20 cellular contexts compared by ENCODE assay signal in the genomic region with DNA sequence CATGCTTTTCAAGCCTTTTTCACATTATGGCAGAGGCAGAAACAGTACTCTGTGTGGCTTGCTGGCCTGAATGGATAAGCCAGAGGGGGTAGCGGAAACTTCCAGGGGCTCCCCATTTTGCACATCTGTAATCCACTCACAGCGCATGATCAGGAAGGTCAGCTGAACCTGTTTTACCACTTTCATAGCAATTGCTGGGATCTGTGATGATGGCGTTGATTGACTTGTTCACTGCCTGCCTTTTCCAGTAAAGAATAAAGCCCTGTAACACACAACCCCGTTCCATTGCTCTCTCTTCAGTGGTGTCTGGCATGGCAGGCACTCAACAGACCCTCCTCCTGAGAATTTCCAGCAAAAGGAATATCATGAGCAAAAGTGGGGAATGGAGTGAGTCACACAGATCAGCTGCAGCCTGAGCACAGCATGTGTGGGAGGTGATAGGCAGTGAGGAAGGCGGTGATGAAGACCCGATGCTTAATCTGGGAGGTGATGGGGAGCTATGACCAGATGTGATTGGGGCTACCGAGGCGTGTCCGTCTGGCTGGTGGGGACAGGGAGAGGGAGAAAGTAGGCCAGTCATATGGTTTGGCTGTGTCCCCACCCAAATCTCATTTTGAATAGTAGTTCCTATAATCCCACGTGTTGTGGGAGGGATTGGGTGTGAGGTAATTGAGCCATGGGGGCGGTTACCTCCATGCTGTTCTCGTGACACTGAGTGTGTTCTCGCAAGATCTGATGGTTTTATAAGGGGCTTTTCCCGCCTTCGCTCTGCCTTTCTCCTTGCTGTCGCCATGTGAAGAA. TPM values are rescaled to one million over a fixed set of nuclear protein-coding genes. Genes with fewer than 3 reads are reported as not detected.
DNase-seq lines count a peak whose midpoint lies in the region; ATAC-seq and TF ChIP-seq lines count a peak whose summit lies in the region.
"Had no signal": no experiment of that assay in that cellular context is flagged by ENCODE, and none has a peak within 500 bp of the region (broad histone marks: within the 10 kb centered on the region; RNA-seq: fewer than 3 reads in every experiment).

No MANE protein-coding gene starts in this region.

- no peaks in the 10 kb centered on the region for H3K27me3 Mint-ChIP-seq in osteocyte (ENCODE audit: unreplicated experiment)
- H3K27me3 Mint-ChIP-seq: activated naive CD8-positive, alpha-beta T cell had no signal

- H3K27me3 ChIP-seq in OCI-LY3 (ENCODE audit: low read depth, low read length), result peaks cover 16% of the 10 kb centered on the region
- H3K27me3 ChIP-seq: BLaER1 had no signal

- H3K4me3 ChIP-seq in OCI-LY3 (ENCODE audit: low read length) (peak overlapping the region; percentile 32; the same call in 1 of the 2 replicates), fibroblast of pulmonary artery (replicated peaks; ENCODE audit: low read depth, low read length) (no peak overlapping the region)
- H3K4me3 ChIP-seq: BLaER1, lung, thoracic aorta had no signal

- DNase-seq in GM20000 (ENCODE audit: low spot score) (peak; percentile 17), fibroblast of pulmonary artery (ENCODE audit: low read depth) (peak; percentile 39), osteocyte (ENCODE audit: extremely low spot score, unreplicated experiment) (peak; percentile 54), DMS79 (lab: John Stamatoyannopoulos, UW) (no peak), DMS79 treated with DMSO at 0.1 percent for 48 hours (lab: John Stamatoyannopoulos, UW) (no peak), NCI-H1105 (lab: John Stamatoyannopoulos, UW) (no peak)
- DNase-seq: activated CD4-positive, CD25-positive, alpha-beta regulatory T cell; central memory CD4-positive, alpha-beta T cell; effector CD4-positive, alpha-beta T cell; natural killer cell; NCI-H1930; NCI-H748 treated with DMSO at 0.1 percent for 48 hours; right cardiac atrium; T-cell had no signal

- no peak for TF ChIP-seq CTCF in GM20000 (IDR thresholded peaks at IDR 0.05; ENCODE audit: extremely low read depth, missing control alignments)
- TF ChIP-seq CTCF in OCI-LY3 (IDR thresholded peaks at IDR 0.05; ENCODE audit: low read depth, low read length), result no peak
- TF ChIP-seq CTCF in fibroblast of pulmonary artery (IDR thresholded peaks at IDR 0.05; ENCODE audit: low read length, missing control alignments), result no peak
- TF ChIP-seq CTCF in osteocyte (IDR thresholded peaks at IDR 0.05), result no peak

- no peaks in the 10 kb centered on the region for H3K79me2 ChIP-seq in OCI-LY3 (ENCODE audit: low read length)

- no peaks in the 10 kb centered on the region for H3K36me3 ChIP-seq in OCI-LY3 (replicated peaks; ENCODE audit: low read depth, low read length)
- H3K36me3 ChIP-seq: BLaER1, thoracic aorta had no signal

- no peak for ATAC-seq in HG02870 (IDR thresholded peaks at IDR 0.05; ENCODE audit: unreplicated experiment)
- ATAC-seq: natural killer cell, right cardiac atrium, T-cell had no signal

- no peaks in the 10 kb centered on the region for H3K9me3 ChIP-seq in OCI-LY3 (ENCODE audit: insufficient read depth, low read length)
- H3K9me3 ChIP-seq: BLaER1, thoracic aorta had no signal

- no peak overlapping the region for H3K27ac Mint-ChIP-seq in osteocyte (ENCODE audit: unreplicated experiment)
- H3K27ac Mint-ChIP-seq: activated naive CD8-positive, alpha-beta T cell; natural killer cell; T-cell had no signal

- no peaks in the 10 kb centered on the region for H3K36me3 Mint-ChIP-seq in osteocyte (ENCODE audit: unreplicated experiment)
- H3K36me3 Mint-ChIP-seq: activated naive CD8-positive, alpha-beta T cell; natural killer cell; T-cell had no signal

- H3K9ac ChIP-seq in OCI-LY3 (ENCODE audit: low read length), result no peak overlapping the region
- H3K9ac ChIP-seq: BLaER1 had no signal

- H3K4me3 Mint-ChIP-seq in osteocyte (ENCODE audit: unreplicated experiment), result no peak overlapping the region
- H3K4me3 Mint-ChIP-seq: activated naive CD8-positive, alpha-beta T cell; natural killer cell; T-cell had no signal

- no peaks in the 10 kb centered on the region for H3K4me1 Mint-ChIP-seq in osteocyte (ENCODE audit: unreplicated experiment)
- H3K4me1 Mint-ChIP-seq: natural killer cell, T-cell had no signal

- H4K20me1 ChIP-seq in OCI-LY3 (ENCODE audit: insufficient read depth, low read length), result no peaks in the 10 kb centered on the region
- H4K20me1 ChIP-seq: BLaER1 had no signal

- H3K27ac ChIP-seq in OCI-LY3 (ENCODE audit: low read length), result no peak overlapping the region
- H3K27ac ChIP-seq: BLaER1, thoracic aorta had no signal

- peak overlapping the region; percentile 62 for H3K4me2 ChIP-seq in OCI-LY3 (ENCODE audit: low read length)
- H3K4me2 ChIP-seq: BLaER1 had no signal

- peak overlapping the region; percentile 52 for H2AFZ ChIP-seq in OCI-LY3 (ENCODE audit: low read depth, low read length)

- peaks cover 16% of the 10 kb centered on the region for H3K4me1 ChIP-seq in OCI-LY3 (ENCODE audit: low read length)
- H3K4me1 ChIP-seq: BLaER1 had no signal

- H3K9me3 Mint-ChIP-seq in osteocyte (ENCODE audit: unreplicated experiment), result no peaks in the 10 kb centered on the region
- H3K9me3 Mint-ChIP-seq: natural killer cell, T-cell had no signal

RNA-seq across cellular contexts. Expression of gene CHST11, which starts 44.7 kb away (rescaled TPM):
- total RNA-seq in osteocyte, result 7.5 and 8.2 TPM in 2 replicates

Comparison
In these comparisons a context has a peak if more than half of its experiments do, and no peak if none do; other contexts are left out.
1. DNase-seq: peak in GM20000 (single experiment), fibroblast of pulmonary artery (single experiment) and osteocyte (single experiment); none in DMS79 (single experiment), DMS79 treated with DMSO at 0.1 percent for 48 hours (single experiment) and NCI-H1105 (single experiment).